ENCODE assay signal across 29 cellular contexts in genomic region chr12:131779027-131779426, GRCh38. TPM values are rescaled to one million over a fixed set of nuclear protein-coding genes. Genes with fewer than 3 reads are reported as not detected.
"Had no signal": no experiment of that assay in that cellular context is flagged by ENCODE, and none has a peak within 500 bp of the region (broad histone marks: within the 10 kb centered on the region; RNA-seq: fewer than 3 reads in every experiment).

No MANE protein-coding gene starts in this region.

- H3K4me3 Mint-ChIP-seq: activated B cell treated with CpG ODN at 0.5 μM for 24 hours; activated CD4-positive, alpha-beta T cell treated with anti-CD3 and anti-CD28 coated beads, Interleukin-2, amount 10 ng/mL, durations not matched to agents 24 days and 14 days; activated naive CD8-positive, alpha-beta T cell treated with anti-CD3 and anti-CD28 coated beads, Interleukin-2, amount 50 U/mL, for 24 hours; activated T-cell treated with anti-CD3 and anti-CD28 coated beads, Interleukin-2, amount 50 U/mL, for 72 hours; central memory CD8-positive, alpha-beta T cell; T-helper 17 cell had no signal

- H3K27me3 Mint-ChIP-seq: activated B cell treated with CpG ODN at 0.5 μM for 24 hours; activated CD4-positive, alpha-beta T cell treated with anti-CD3 and anti-CD28 coated beads, Interleukin-2, amount 10 ng/mL, durations not matched to agents 24 days and 14 days; activated naive CD8-positive, alpha-beta T cell treated with anti-CD3 and anti-CD28 coated beads, Interleukin-2, amount 50 U/mL, for 24 hours; central memory CD8-positive, alpha-beta T cell; T-helper 17 cell had no signal

- H3K4me1 ChIP-seq: ascending aorta, body of pancreas had no signal

- H3K27me3 ChIP-seq: ascending aorta, body of pancreas, MG63, Peyer's patch, SJSA1 had no signal

- H3K4me1 Mint-ChIP-seq: central memory CD8-positive, alpha-beta T cell had no signal

- H3K9me3 ChIP-seq: ascending aorta, body of pancreas, MG63, Peyer's patch, SJSA1 had no signal

- H3K9me3 Mint-ChIP-seq: activated B cell treated with CpG ODN at 0.5 μM for 24 hours; activated CD4-positive, alpha-beta T cell treated with anti-CD3 and anti-CD28 coated beads, Interleukin-2, amount 10 ng/mL, durations not matched to agents 24 days and 14 days; activated naive CD4-positive, alpha-beta T cell treated with anti-CD3 and anti-CD28 coated beads, Interleukin-2, amount 50 U/mL, for 72 hours; activated naive CD8-positive, alpha-beta T cell treated with anti-CD3 and anti-CD28 coated beads, Interleukin-2, amount 50 U/mL, for 24 hours; activated T-cell treated with anti-CD3 and anti-CD28 coated beads, Interleukin-2, amount 50 U/mL, for 72 hours; central memory CD8-positive, alpha-beta T cell had no signal

- H3K4me3 ChIP-seq: ascending aorta, body of pancreas, MG63, Peyer's patch, SJSA1 had no signal

- FAIRE-seq: bronchial epithelial cell, TTC549 had no signal

- ATAC-seq: activated naive CD4-positive, alpha-beta T cell treated with anti-CD3 and anti-CD28 coated beads, Interleukin-2, amount 50 U/mL, for 72 hours; activated naive CD8-positive, alpha-beta T cell treated with anti-CD3 and anti-CD28 coated beads, Interleukin-2, amount 50 U/mL, for 24 hours; activated T-cell treated with anti-CD3 and anti-CD28 coated beads, Interleukin-2, amount 50 U/mL, for 72 hours; body of pancreas; T-helper 17 cell had no signal

- H3K27ac Mint-ChIP-seq: activated B cell treated with CpG ODN at 0.5 μM for 24 hours; activated CD4-positive, alpha-beta T cell treated with anti-CD3 and anti-CD28 coated beads, Interleukin-2, amount 10 ng/mL, durations not matched to agents 24 days and 14 days; activated naive CD8-positive, alpha-beta T cell treated with anti-CD3 and anti-CD28 coated beads, Interleukin-2, amount 50 U/mL, for 24 hours; activated T-cell treated with anti-CD3 and anti-CD28 coated beads, Interleukin-2, amount 50 U/mL, for 72 hours; T-helper 17 cell had no signal

- DNase-seq: activated B cell treated with CpG ODN at 0.5 μM for 24 hours; activated CD4-positive, alpha-beta T cell treated with anti-CD3 and anti-CD28 coated beads for 1 hour; activated CD4-positive, alpha-beta T cell treated with anti-CD3 and anti-CD28 coated beads, Interleukin-2, amount 10 ng/mL, durations not matched to agents 24 days and 14 days; activated CD4-positive, alpha-beta T cell treated with anti-CD3 and anti-CD28 coated beads, Interleukin-2, amount 50 U/mL, for 48 hours; activated CD8-positive, alpha-beta memory T cell treated with anti-CD3 and anti-CD28 coated beads for 24 hours; activated naive CD4-positive, alpha-beta T cell treated with Interleukin-2 at 50 U/mL for 16 hours; activated naive CD8-positive, alpha-beta T cell treated with anti-CD3 and anti-CD28 coated beads, Interleukin-2, amount 50 U/mL, for 24 hours; activated T-cell treated with anti-CD3 and anti-CD28 coated beads, Interleukin-2, amount 50 U/mL, for 72 hours; amniotic stem cell; body of pancreas; MG63; MV-4-11; NCI-H1092 treated with DMSO at 0.1 percent for 48 hours; NCI-H1417 treated with DMSO at 0.1 percent for 48 hours; NCI-H1694; NCI-H2029 treated with DMSO at 0.1 percent for 48 hours; NCI-H446; NCI-H524; Peyer's patch; SHP77; T-helper 17 cell; T-helper 9 cell had no signal

- H3K27ac ChIP-seq: ascending aorta, body of pancreas, Peyer's patch, RWPE1, SJSA1 had no signal

RNA-seq across cellular contexts. Expression of gene MMP17, which starts 49.2 kb away (rescaled TPM):
- total RNA-seq: activated naive CD4-positive, alpha-beta T cell treated with anti-CD3 and anti-CD28 coated beads, Interleukin-2, amount 50 U/mL, for 72 hours; activated T-cell treated with anti-CD3 and anti-CD28 coated beads, Interleukin-2, amount 50 U/mL, for 72 hours had no signal
